Comparison of ENCODE assay signal across 16 cellular contexts in the genomic region with DNA sequence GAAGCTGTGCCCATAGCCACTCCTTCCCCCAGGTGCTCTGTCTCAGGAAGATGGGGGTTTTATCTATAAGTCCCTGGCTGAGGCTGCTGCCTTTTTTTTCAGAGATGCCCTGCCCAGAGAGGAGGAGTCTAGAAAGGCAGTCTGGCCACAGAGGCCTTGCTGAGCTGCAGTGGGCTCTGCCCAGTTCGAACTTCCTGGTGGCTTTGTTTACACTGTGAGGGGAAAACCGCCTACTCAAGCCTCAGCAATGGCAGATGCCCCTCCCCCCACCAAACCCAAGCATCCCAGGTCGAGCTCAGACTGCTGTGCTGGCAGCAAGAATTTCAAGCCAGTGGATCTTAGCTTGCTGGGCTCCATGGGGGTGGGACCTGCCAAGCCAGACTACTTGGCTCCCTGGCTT. TPM values are rescaled to one million over a fixed set of nuclear protein-coding genes. Genes with fewer than 3 reads are reported as not detected.
DNase-seq lines count a peak whose midpoint lies in the region; ATAC-seq, FAIRE-seq and TF ChIP-seq lines count a peak whose summit lies in the region.
"Not testable (repeated sequence)": the region's sequence is repeated elsewhere in the genome, so short reads cannot be mapped to it uniquely, and the experiment has no call there.
"Had no signal": no experiment of that assay in that cellular context is flagged by ENCODE, and none has a peak within 500 bp of the region (broad histone marks: within the 10 kb centered on the region; RNA-seq: fewer than 3 reads in every experiment).

No MANE protein-coding gene starts in this region.

- H3F3A ChIP-seq in PC-9 (ENCODE audit: insufficient read depth, low read depth) = not testable (repeated sequence)

- not testable (repeated sequence) for BruUV-seq in PC-9 (replicated peaks; lab: Mats Ljungman, UMichigan)

- not testable (repeated sequence) for FAIRE-seq in small intestine (lab: Jason Lieb, UNC)

- H3K23ac ChIP-seq in mesendoderm (ENCODE audit: low read length) = not testable (repeated sequence)

- H2BK15ac ChIP-seq in mesendoderm (replicated peaks; ENCODE audit: low read depth) = not testable (repeated sequence)

- H3K9me2 ChIP-seq in PC-9 (ENCODE audit: insufficient read depth) = not testable (repeated sequence)

- peak overlapping the region; percentile 29; the same call in 1 of the 2 replicates for H3K4me2 ChIP-seq in PC-9
- H3K4me2 ChIP-seq in mesendoderm (ENCODE audit: low read length) = not testable (repeated sequence)

- H3K79me2 ChIP-seq in PC-9 (ENCODE audit: low read depth); mesendoderm (ENCODE audit: control insufficient read depth, insufficient read depth, low read length): not testable (repeated sequence)

- not testable (repeated sequence) for H3K27me3 ChIP-seq in PC-9 (ENCODE audit: insufficient read depth, low read depth); body of pancreas; iPS DF 6.9 (ENCODE audit: control insufficient read depth, insufficient read depth, low read length); mesendoderm (ENCODE audit: insufficient read depth, low read length, poor library complexity); small intestine (ENCODE audit: control insufficient read depth in 2 of 2, insufficient read depth in 2 of 2, low read length in 2 of 2)

- intact Hi-C loops in PC-9 (cut with micrococcal nuclease; ENCODE audit: unreplicated experiment); body of pancreas (cut with DNase I): not testable (repeated sequence)

- not testable (repeated sequence) for H3K4ac ChIP-seq in mesendoderm (ENCODE audit: low read depth, low read length)

- H3K79me1 ChIP-seq in mesendoderm (ENCODE audit: low read length) = not testable (repeated sequence)

- TF ChIP-seq POLR2A in body of pancreas (IDR thresholded peaks at IDR 0.05) = not testable (repeated sequence)

- TF ChIP-seq CTCF in PC-9 (conservative IDR thresholded peaks at IDR 0.05); body of pancreas (IDR thresholded peaks at IDR 0.05): not testable (repeated sequence)

- not testable (repeated sequence) for H2AK5ac ChIP-seq in mesendoderm (ENCODE audit: low read length)

- not testable (repeated sequence) for H3K9me3 ChIP-seq in PC-9 (ENCODE audit: insufficient read depth, low read depth); body of pancreas; iPS DF 6.9 (ENCODE audit: control insufficient read depth, insufficient read depth, low read length); small intestine (ENCODE audit: control insufficient read depth, low read depth)

- not testable (repeated sequence) for H3K4me3 ChIP-seq in PC-9; body of pancreas; iPS DF 6.9 (ENCODE audit: low read length); mesendoderm (ENCODE audit: low read length); small intestine (ENCODE audit: low read depth in 1 of 2, low read length in 2 of 2)

- POLR2A ChIA-PET in PC-9 (lab: Charles Lee; ENCODE audit: unreplicated experiment) = interaction anchor here (0.5 kb wide), 1 partner anchor 565 kb away, joined by 4 read pairs; no protein-coding TSS in a partner anchor

- H3K56ac ChIP-seq in mesendoderm (ENCODE audit: low read length) = not testable (repeated sequence)

- H3K4me1 ChIP-seq in PC-9 (replicated peaks; ENCODE audit: insufficient read depth); body of pancreas; iPS DF 6.9 (ENCODE audit: control insufficient read depth, insufficient read depth, low read length); mesendoderm (ENCODE audit: control insufficient read depth, low read depth, low read length); small intestine (ENCODE audit: control insufficient read depth in 2 of 2, insufficient read depth in 1 of 2, low read depth in 1 of 2, low read length in 1 of 2): not testable (repeated sequence)

- not testable (repeated sequence) for H4K20me1 ChIP-seq in PC-9 (ENCODE audit: insufficient read depth)

- H2AFZ ChIP-seq in PC-9 = 0 out of 2 replicates have a peak overlapping the region, but pooled peaks have one; percentile 7

- peak; percentile 30 for DNase-seq in DMS153 treated with DMSO at 0.1 percent for 48 hours (lab: John Stamatoyannopoulos, UW; ENCODE audit: unreplicated experiment)
- DNase-seq in HT-29 (ENCODE audit: low spot score) = peak; percentile 79
- peak; percentile 15 for DNase-seq in NCI-H2029 treated with DMSO at 0.1 percent for 48 hours (lab: John Stamatoyannopoulos, UW)
- DNase-seq in PC-9 = peak; percentile 64 to 80
- peak; percentile 45 to 72 (median 60) for DNase-seq in body of pancreas
- DNase-seq in iPS DF 6.9 (ENCODE audit: low read depth, low spot score) = peak; percentile 20
- DNase-seq in mesendoderm = peak; percentile 88
- peak; percentile 29 for DNase-seq in small intestine

- not testable (repeated sequence) for H4K5ac ChIP-seq in mesendoderm (ENCODE audit: low read length)

- not testable (repeated sequence) for ATAC-seq in body of pancreas

- CTCF ChIA-PET in PC-9 (lab: Charles Lee) = interaction anchor here (0.7 kb wide), 1 partner anchor 112 kb away, joined by 6 read pairs; no protein-coding TSS in a partner anchor

- not testable (repeated sequence) for H3K18ac ChIP-seq in mesendoderm (ENCODE audit: low read length)

- H4K8ac ChIP-seq in mesendoderm (ENCODE audit: low read depth, low read length) = not testable (repeated sequence)

- H3K27ac ChIP-seq in PC-9; body of pancreas; iPS DF 6.9 (ENCODE audit: low read length); mesendoderm (ENCODE audit: low read depth, low read length); small intestine (ENCODE audit: low read depth in 1 of 2, low read length in 1 of 2): not testable (repeated sequence)

- WGBS in body of pancreas, 2 donors = 30% methylated on average over 3 of the region's 3 CpGs; no CpG with 5 or more reads in 1 of the 2 donors
- no CpG with 5 or more reads among the region's 3 CpGs for whole genome bisulfite sequencing in iPS DF 6.9 (ENCODE audit: insufficient coverage, insufficient read length)
- no CpG with 5 or more reads among the region's 3 CpGs for WGBS in mesendoderm (ENCODE audit: extremely low coverage, insufficient coverage, low lambda C conversion rate)
- WGBS in small intestine, 3 donors = 0 to 3% (median 0%) methylated on average over 2 to 3 of the region's 3 CpGs

- H3K36me3 ChIP-seq in PC-9 (ENCODE audit: low read depth); body of pancreas (replicated peaks in 1 of 2; ENCODE audit: insufficient read depth in 1 of 2, low read depth in 2 of 2); iPS DF 6.9 (ENCODE audit: control insufficient read depth, insufficient read depth, low read length); mesendoderm (ENCODE audit: control insufficient read depth, insufficient read depth, low read length); small intestine (ENCODE audit: control insufficient read depth in 2 of 2, insufficient read depth in 2 of 2, low read length in 2 of 2): not testable (repeated sequence)

- H2BK5ac ChIP-seq in mesendoderm (ENCODE audit: low read length) = not testable (repeated sequence)

- H2BK120ac ChIP-seq in mesendoderm (ENCODE audit: low read depth, low read length) = not testable (repeated sequence)

- not testable (repeated sequence) for H3K9ac ChIP-seq in mesendoderm (ENCODE audit: low read length)

RNA-seq across cellular contexts. Expression of a gene that starts 15.5 kb away (rescaled TPM):
- total RNA-seq in HT-29 (2014; rRNA removed; shearing (Covaris generic)) = not detected in 2 replicates
- total RNA-seq in PC-9 (2021) (not detected in 2 replicates), body of pancreas (not detected)
- not detected for polyA plus RNA-seq in mesendoderm (2013, experiment 1 of 2)
- not detected for polyA plus RNA-seq in mesendoderm (2013, experiment 2 of 2)
- polyA plus RNA-seq in small intestine = not detected
- total RNA-seq: activated naive CD8-positive, alpha-beta T cell treated with anti-CD3 and anti-CD28 coated beads, Interleukin-2, amount 10 ng/mL, durations not matched to agents 7 days and 5 days; CD4-positive, CD25-positive, alpha-beta regulatory T cell; H7; mesenteric fat pad; natural killer cell; posterior vena cava; smooth muscle cell; T-helper 1 cell treated with Interleukin-12 subunit alpha and Interleukin-12 subunit beta and Interleukin-4 antibody, amounts not matched to agents 30 ng/mL and 1 ng/mL, for 36 hours had no signal
- polyA plus RNA-seq: CD4-positive, CD25-positive, alpha-beta regulatory T cell; smooth muscle cell had no signal

RNA-seq across cellular contexts. Expression of a gene that starts 52.5 kb away (rescaled TPM):
- not detected in 2 replicates for total RNA-seq in HT-29 (2014; rRNA removed; shearing (Covaris generic))
- total RNA-seq in PC-9 (2021) (not detected in 2 replicates), body of pancreas (10 to 100 TPM; 33.2 to 54.1 TPM)
- polyA plus RNA-seq in mesendoderm (2013, experiment 1 of 2) = 1.9 TPM
- polyA plus RNA-seq in mesendoderm (2013, experiment 2 of 2) = 1.5 TPM
- 1,000 to 10,000 TPM in 1 of 3 donors, 100 to 1,000 TPM in 2; 174 to 2,206 (median 600) TPM for polyA plus RNA-seq in small intestine
- total RNA-seq: activated naive CD8-positive, alpha-beta T cell treated with anti-CD3 and anti-CD28 coated beads, Interleukin-2, amount 10 ng/mL, durations not matched to agents 7 days and 5 days; CD4-positive, CD25-positive, alpha-beta regulatory T cell; natural killer cell; posterior vena cava; T-helper 1 cell treated with Interleukin-12 subunit alpha and Interleukin-12 subunit beta and Interleukin-4 antibody, amounts not matched to agents 30 ng/mL and 1 ng/mL, for 36 hours had no signal
- polyA plus RNA-seq: CD4-positive, CD25-positive, alpha-beta regulatory T cell had no signal

RNA-seq across cellular contexts. Expression of a gene that starts 53.4 kb away (rescaled TPM):
- not detected in 2 replicates for total RNA-seq in HT-29 (2014; rRNA removed; shearing (Covaris generic))
- total RNA-seq in PC-9 (2021) (not detected in 2 replicates), body of pancreas (not detected)
- not detected for polyA plus RNA-seq in mesendoderm (2013, experiment 1 of 2)
- polyA plus RNA-seq in mesendoderm (2013, experiment 2 of 2) = not detected
- not detected for polyA plus RNA-seq in small intestine
- total RNA-seq: activated naive CD8-positive, alpha-beta T cell treated with anti-CD3 and anti-CD28 coated beads, Interleukin-2, amount 10 ng/mL, durations not matched to agents 7 days and 5 days; CD4-positive, CD25-positive, alpha-beta regulatory T cell; H7; mesenteric fat pad; natural killer cell; posterior vena cava; smooth muscle cell; T-helper 1 cell treated with Interleukin-12 subunit alpha and Interleukin-12 subunit beta and Interleukin-4 antibody, amounts not matched to agents 30 ng/mL and 1 ng/mL, for 36 hours had no signal
- polyA plus RNA-seq: CD4-positive, CD25-positive, alpha-beta regulatory T cell; smooth muscle cell had no signal

Comparison
In these comparisons a context has a peak if more than half of its experiments do, and no peak if none do; other contexts are left out.
1. DNase-seq: peak in every context shown above with its lines; median percentile 88 in mesendoderm; 79 in HT-29; 72 in PC-9; 60 in body of pancreas; 30 in DMS153 treated with DMSO at 0.1 percent for 48 hours; 29 in small intestine; 20 in iPS DF 6.9; 15 in NCI-H2029 treated with DMSO at 0.1 percent for 48 hours.
2. RNA of a gene that starts 52.5 kb away (total RNA-seq): 33.2 to 54.1 TPM in body of pancreas; not detected in HT-29 and not detected in PC-9; every median in the first group is over 10 times any median in the second.